Comparison of ENCODE assay signal across 21 cellular contexts in the genomic region with DNA sequence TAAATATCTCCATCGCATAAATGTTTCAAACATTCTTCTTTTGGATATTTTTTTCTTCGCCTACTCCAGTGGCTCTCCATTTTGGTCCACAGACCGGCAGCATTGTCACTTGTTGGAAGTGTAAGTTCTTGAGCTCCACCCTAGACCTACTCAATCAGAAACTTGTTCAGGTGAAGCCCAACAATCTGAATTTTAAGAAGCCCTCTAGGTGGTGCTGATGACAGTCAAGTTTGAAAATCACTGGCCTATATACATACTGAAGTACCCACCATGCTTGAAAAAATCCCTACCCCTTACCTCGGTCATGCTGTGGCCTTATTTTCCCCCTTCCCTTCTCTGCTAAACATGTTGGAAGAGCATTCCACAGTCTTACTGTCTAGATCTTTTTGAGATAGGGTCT. TPM values are rescaled to one million over a fixed set of nuclear protein-coding genes. Genes with fewer than 3 reads are reported as not detected.
DNase-seq lines count a peak whose midpoint lies in the region; ATAC-seq and TF ChIP-seq lines count a peak whose summit lies in the region.
"Had no signal": no experiment of that assay in that cellular context is flagged by ENCODE, and none has a peak within 500 bp of the region (broad histone marks: within the 10 kb centered on the region; RNA-seq: fewer than 3 reads in every experiment).

No MANE protein-coding gene starts in this region.

- WGBS in endodermal cell (ENCODE audit: insufficient coverage in 1 of 2, insufficient read length in 1 of 2), 2 experiments = 92 to 93% methylated on average over 3 to 4 of the region's 4 CpGs
- 93% methylated on average over 4 of the region's 4 CpGs for WGBS in mammary epithelial cell (ENCODE audit: low coverage, missing lambda C conversion rate)

- H3K4me2 ChIP-seq in Loucy (ENCODE audit: low read depth, low read length, poor library complexity, severe bottlenecking) (no peak overlapping the region), mammary epithelial cell (ENCODE audit: insufficient read depth, low read depth, low read length) (no peak overlapping the region)

- H3K4me1 ChIP-seq in CD8-positive, alpha-beta memory T cell (ENCODE audit: insufficient read depth, low read length) = no peaks in the 10 kb centered on the region
- no peaks in the 10 kb centered on the region for H3K4me1 ChIP-seq in Loucy (ENCODE audit: insufficient read depth, low read length, poor library complexity, severe bottlenecking)
- no peaks in the 10 kb centered on the region for H3K4me1 ChIP-seq in endodermal cell (ENCODE audit: control insufficient read depth, insufficient read depth, low read length)
- peaks cover 12% of the 10 kb centered on the region for H3K4me1 ChIP-seq in mammary epithelial cell (ENCODE audit: insufficient read depth, low read length)
- H3K4me1 ChIP-seq: prostate gland had no signal

- DNase-seq in activated CD4-positive, alpha-beta T cell treated with anti-CD3 and anti-CD28 coated beads for 36 hours = no peak
- no peak for DNase-seq in activated CD4-positive, alpha-beta T cell treated with anti-CD3 and anti-CD28 coated beads, Interleukin-2, amount 50 U/mL, for 4 hours
- no peak for DNase-seq in CD8-positive, alpha-beta memory T cell
- no peak for DNase-seq in endodermal cell
- no peak for DNase-seq in activated effector memory CD4-positive, alpha-beta T cell treated with anti-CD3 and anti-CD28 coated beads, Interleukin-2, amount 50 U/mL, for 16 hours
- no peak for DNase-seq in activated CD8-positive, alpha-beta memory T cell treated with anti-CD3 and anti-CD28 coated beads for 24 hours
- no peak for DNase-seq in mammary epithelial cell
- DNase-seq: 8988T, activated B cell treated with CpG ODN at 0.5 μM for 24 hours, cerebellar nuclear complex, COR-L47, H7, kidney glomerular epithelial cell, NCI-H1048, NCI-H1694 treated with DMSO at 0.1 percent for 48 hours, NCI-H69, T1000 had no signal

- H3K9me2 ChIP-seq in Loucy (replicated peaks; ENCODE audit: low read depth, low read length) = no peaks in the 10 kb centered on the region

- no peaks in the 10 kb centered on the region for H3K4me1 Mint-ChIP-seq in activated CD4-positive, alpha-beta T cell treated with anti-CD3 and anti-CD28 coated beads for 36 hours
- H3K4me1 Mint-ChIP-seq in CD8-positive, alpha-beta memory T cell = peaks cover 0 to 3% (median 0%) of the 10 kb centered on the region in 3 donors
- no peaks in the 10 kb centered on the region for H3K4me1 Mint-ChIP-seq in endodermal cell
- H3K4me1 Mint-ChIP-seq: activated B cell treated with CpG ODN at 0.5 μM for 24 hours had no signal

- H3K79me2 ChIP-seq in Loucy (ENCODE audit: insufficient read depth, low read length) = no peaks in the 10 kb centered on the region
- no peaks in the 10 kb centered on the region for H3K79me2 ChIP-seq in mammary epithelial cell (ENCODE audit: insufficient read depth, low read length)

- no peaks in the 10 kb centered on the region for H3K27me3 Mint-ChIP-seq in activated CD4-positive, alpha-beta T cell treated with anti-CD3 and anti-CD28 coated beads for 36 hours
- H3K27me3 Mint-ChIP-seq in CD8-positive, alpha-beta memory T cell = no peaks in the 10 kb centered on the region
- H3K27me3 Mint-ChIP-seq in endodermal cell (ENCODE audit: insufficient read depth) = no peaks in the 10 kb centered on the region
- H3K27me3 Mint-ChIP-seq: activated B cell treated with CpG ODN at 0.5 μM for 24 hours had no signal

- no peak overlapping the region for H3K27ac Mint-ChIP-seq in activated CD4-positive, alpha-beta T cell treated with anti-CD3 and anti-CD28 coated beads for 36 hours
- H3K27ac Mint-ChIP-seq in CD8-positive, alpha-beta memory T cell = peak overlapping the region in 5 of 8 donors; percentile 2 to 55 (median 52)
- H3K27ac Mint-ChIP-seq in endodermal cell = no peak overlapping the region
- H3K27ac Mint-ChIP-seq: activated B cell treated with CpG ODN at 0.5 μM for 24 hours had no signal

- H3K27ac ChIP-seq in CD8-positive, alpha-beta memory T cell (ENCODE audit: low read depth, low read length) = no peak overlapping the region
- H3K27ac ChIP-seq in endodermal cell (ENCODE audit: low read depth, low read length) (no peak overlapping the region), mammary epithelial cell (ENCODE audit: insufficient read depth, low read depth, low read length) (no peak overlapping the region)
- H3K27ac ChIP-seq: prostate gland, suprapubic skin had no signal

- no peaks in the 10 kb centered on the region for H4K20me1 ChIP-seq in Loucy (ENCODE audit: insufficient read depth, low read length, poor library complexity, severe bottlenecking)
- H4K20me1 ChIP-seq in mammary epithelial cell (ENCODE audit: insufficient read depth, low read length) = no peaks in the 10 kb centered on the region

- no peaks in the 10 kb centered on the region for H3K9me3 ChIP-seq in CD8-positive, alpha-beta memory T cell (ENCODE audit: low read length)
- H3K9me3 ChIP-seq in Loucy (ENCODE audit: insufficient read depth, low read depth, low read length) (no peaks in the 10 kb centered on the region), endodermal cell (ENCODE audit: control insufficient read depth, low read length) (no peaks in the 10 kb centered on the region), mammary epithelial cell (replicated peaks; ENCODE audit: insufficient read depth, low read length) (no peaks in the 10 kb centered on the region)
- H3K9me3 ChIP-seq: prostate gland, suprapubic skin had no signal

- H3K36me3 Mint-ChIP-seq in activated CD4-positive, alpha-beta T cell treated with anti-CD3 and anti-CD28 coated beads for 36 hours (ENCODE audit: low read depth) = peaks cover 2% of the 10 kb centered on the region
- peaks cover 0 to 7% (median 0%) of the 10 kb centered on the region in 3 donors for H3K36me3 Mint-ChIP-seq in CD8-positive, alpha-beta memory T cell
- H3K36me3 Mint-ChIP-seq in endodermal cell (ENCODE audit: low read depth) = peaks cover under 1% of the 10 kb centered on the region

- H3K4me3 ChIP-seq in CD8-positive, alpha-beta memory T cell (ENCODE audit: low read length) = no peak overlapping the region
- H3K4me3 ChIP-seq in Loucy (ENCODE audit: low read length, poor library complexity, severe bottlenecking) (no peak overlapping the region), endodermal cell (ENCODE audit: low read length) (no peak overlapping the region), mammary epithelial cell (replicated peaks in 1 of 3; ENCODE audit: insufficient read depth in 1 of 3, low read depth in 2 of 3, low read length in 3 of 3) (no peak overlapping the region)
- H3K4me3 ChIP-seq: prostate gland, suprapubic skin had no signal

- no peaks in the 10 kb centered on the region for H3K9me3 Mint-ChIP-seq in activated CD4-positive, alpha-beta T cell treated with anti-CD3 and anti-CD28 coated beads for 36 hours (ENCODE audit: low read depth)
- H3K9me3 Mint-ChIP-seq in CD8-positive, alpha-beta memory T cell = no peaks in the 10 kb centered on the region
- no peaks in the 10 kb centered on the region for H3K9me3 Mint-ChIP-seq in endodermal cell
- H3K9me3 Mint-ChIP-seq: activated B cell treated with CpG ODN at 0.5 μM for 24 hours had no signal

- dilution Hi-C loops in mammary epithelial cell (cut with HindIII; ENCODE audit: low sequenced_read_pairs) = no loop called here

- peak; percentile 23 for ATAC-seq in activated CD4-positive, alpha-beta T cell treated with anti-CD3 and anti-CD28 coated beads for 36 hours
- ATAC-seq: Right ventricle myocardium inferior had no signal

- POLR2A ChIA-PET in activated CD4-positive, alpha-beta T cell treated with anti-CD3 and anti-CD28 coated beads for 36 hours (lab: Charles Lee) = no interaction called here
- POLR2A ChIA-PET in CD8-positive, alpha-beta memory T cell (lab: Charles Lee) = no interaction called here

- intact Hi-C loops in activated CD4-positive, alpha-beta T cell treated with anti-CD3 and anti-CD28 coated beads for 36 hours (cut with DNase I, micrococcal nuclease) = no loop called here
- intact Hi-C loops in mammary epithelial cell (cut with micrococcal nuclease) = no loop called here

- H2AFZ ChIP-seq in Loucy (ENCODE audit: low read length) (no peak overlapping the region), mammary epithelial cell (ENCODE audit: low read depth, low read length) (no peak overlapping the region)

- no peaks in the 10 kb centered on the region for H3K27me3 ChIP-seq in CD8-positive, alpha-beta memory T cell (ENCODE audit: insufficient read depth, low read length, poor library complexity, severe bottlenecking)
- no peaks in the 10 kb centered on the region for H3K27me3 ChIP-seq in Loucy (ENCODE audit: insufficient read depth, low read length, poor library complexity, severe bottlenecking)
- H3K27me3 ChIP-seq in endodermal cell (ENCODE audit: control insufficient read depth, insufficient read depth, low read length, poor library complexity, severe bottlenecking) = no peaks in the 10 kb centered on the region
- no peaks in the 10 kb centered on the region for H3K27me3 ChIP-seq in mammary epithelial cell (ENCODE audit: insufficient read depth, low read length)
- H3K27me3 ChIP-seq: suprapubic skin had no signal

- no TSS peak for BruUV-seq in mammary epithelial cell (replicated peaks; lab: Mats Ljungman, UMichigan)

- no peaks in the 10 kb centered on the region for H3K36me3 ChIP-seq in CD8-positive, alpha-beta memory T cell (ENCODE audit: insufficient read depth, low read length)
- H3K36me3 ChIP-seq in Loucy (ENCODE audit: insufficient read depth, low read length) (no peaks in the 10 kb centered on the region; the same call in 1 of the 2 replicates), endodermal cell (ENCODE audit: control insufficient read depth, insufficient read depth, low read length) (peaks cover 23% of the 10 kb centered on the region), mammary epithelial cell (ENCODE audit: insufficient read depth, low read length) (no peaks in the 10 kb centered on the region)
- H3K36me3 ChIP-seq: prostate gland had no signal

- H3F3A ChIP-seq in Loucy (ENCODE audit: low read depth) = no peaks in the 10 kb centered on the region

- no peak overlapping the region for H3K4me3 Mint-ChIP-seq in activated CD4-positive, alpha-beta T cell treated with anti-CD3 and anti-CD28 coated beads for 36 hours
- H3K4me3 Mint-ChIP-seq in CD8-positive, alpha-beta memory T cell = no peak overlapping the region
- H3K4me3 Mint-ChIP-seq in endodermal cell = no peak overlapping the region
- H3K4me3 Mint-ChIP-seq: activated B cell treated with CpG ODN at 0.5 μM for 24 hours had no signal

- no peak overlapping the region for H3K9ac ChIP-seq in Loucy (ENCODE audit: low read depth, low read length, poor library complexity, severe bottlenecking)
- no peak overlapping the region for H3K9ac ChIP-seq in endodermal cell (ENCODE audit: extremely low read depth, low read length, poor library complexity, severe bottlenecking)
- no peak overlapping the region for H3K9ac ChIP-seq in mammary epithelial cell (ENCODE audit: insufficient read depth, low read length)

- peak; percentile 36 for TF ChIP-seq CTCF in Loucy (conservative IDR thresholded peaks at IDR 0.05; ENCODE audit: low read length)
- peak; percentile 27 for TF ChIP-seq CTCF in endodermal cell (conservative IDR thresholded peaks at IDR 0.05)
- no peak for TF ChIP-seq CTCF in mammary epithelial cell (conservative IDR thresholded peaks at IDR 0.05 in 1 of 2, IDR thresholded peaks at IDR 0.05 in 1 of 2; ENCODE audit: extremely low read depth in 1 of 2, insufficient read depth in 1 of 2, low read depth in 1 of 2, low read length in 2 of 2)

- in situ Hi-C loops in mammary epithelial cell (cut with MboI; ENCODE audit: low sequenced_read_pairs in 2 of 2) = loop anchor here in 1 of 2 donors (25.0 kb wide), 1 partner anchor 551 kb away; a partner anchor contains a TSS

- CTCF ChIA-PET in activated CD4-positive, alpha-beta T cell treated with anti-CD3 and anti-CD28 coated beads for 36 hours (lab: Charles Lee) = interaction anchor here (0.7 kb wide), 1 partner anchor 424 kb away, joined by 3 read pairs; no protein-coding TSS in a partner anchor
- CTCF ChIA-PET in CD8-positive, alpha-beta memory T cell (lab: Charles Lee) = no interaction called here
- CTCF ChIA-PET in mammary epithelial cell (lab: Charles Lee; ENCODE audit: low non-redundant PET) = no interaction called here

RNA-seq across cellular contexts. Expression of a gene that starts 10.2 kb away (rescaled TPM):
- 10 to 100 TPM; 59.0 to 67.0 TPM for total RNA-seq in activated CD4-positive, alpha-beta T cell treated with anti-CD3 and anti-CD28 coated beads for 36 hours
- total RNA-seq in CD8-positive, alpha-beta memory T cell = 10 to 100 TPM; 68.5 to 71.6 TPM
- 45.2 TPM for polyA plus RNA-seq in CD8-positive, alpha-beta memory T cell
- 10 to 100 TPM; 15.8 to 18.8 TPM for total RNA-seq in endodermal cell
- 19.9 TPM for polyA plus RNA-seq in endodermal cell (2013, experiment 1 of 2)
- polyA plus RNA-seq in endodermal cell (2013, experiment 2 of 2) = 20.2 TPM
- total RNA-seq in mammary epithelial cell = 10 to 100 TPM; 35.0 to 35.6 TPM
- polyA plus RNA-seq in mammary epithelial cell = 49.9 TPM
- polyA minus RNA-seq in mammary epithelial cell = 66.9 TPM

Comparison
In these comparisons a context has a peak if more than half of its experiments do, and no peak if none do; other contexts are left out.
1. H3K27ac Mint-ChIP-seq: peak in CD8-positive, alpha-beta memory T cell (5 of 8); none in activated CD4-positive, alpha-beta T cell treated with anti-CD3 and anti-CD28 coated beads for 36 hours (single experiment) and endodermal cell (single experiment).
2. CTCF ChIP-seq: peak in Loucy (single experiment) and endodermal cell (single experiment); none in mammary epithelial cell (0 of 2).